1 cellular context compared by ENCODE assay signal in the genomic region with DNA sequence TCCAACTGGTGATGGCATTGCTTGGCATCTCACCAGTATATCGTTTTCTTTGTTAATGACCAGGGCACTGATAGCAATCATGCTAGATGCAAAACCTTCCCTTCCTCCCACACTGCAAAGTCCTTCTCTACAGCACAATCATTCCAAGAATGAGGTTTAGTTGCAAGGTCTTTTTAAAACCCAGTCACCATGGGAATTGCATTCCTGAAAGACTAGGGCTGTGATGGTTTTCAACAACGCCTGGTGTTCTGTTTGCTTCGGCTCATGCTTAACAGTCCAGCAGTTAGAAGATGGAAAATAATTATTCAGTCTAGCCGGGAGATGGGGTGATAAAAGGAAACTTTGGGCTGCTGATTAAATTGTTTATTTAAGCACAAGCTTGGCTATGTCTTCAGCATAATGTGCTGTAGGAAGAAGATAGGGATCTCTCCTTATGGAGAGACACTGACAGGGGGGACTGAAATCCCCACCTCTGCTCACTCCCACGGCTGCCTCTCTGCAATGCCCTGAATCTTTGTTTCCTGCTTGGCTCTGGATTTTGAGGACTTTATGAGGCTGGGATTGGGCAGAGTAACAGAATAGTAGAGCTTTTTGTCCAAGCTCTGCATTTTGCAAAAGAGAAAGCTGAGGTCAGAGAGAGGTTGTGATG.
TF ChIP-seq lines count a peak whose summit lies in the region.

No MANE protein-coding gene starts in this region.

TF ChIP-seq in GM23338, 12 proteins besides CTCF, POLR2A, EP300 and RAD21:
- TF ChIP-seq POLR2AphosphoS5 (IDR thresholded peaks at IDR 0.05; ENCODE audit: low read depth) (no peak), ZNF114 (CRISPR knock-in tag; IDR thresholded peaks at IDR 0.05) (no peak), EZH2phosphoT487 (IDR thresholded peaks at IDR 0.05; ENCODE audit: unreplicated experiment) (no peak), ZNF331 (CRISPR knock-in tag; IDR thresholded peaks at IDR 0.05; ENCODE audit: low read depth) (no peak)
- TF ChIP-seq, protein P1, sequence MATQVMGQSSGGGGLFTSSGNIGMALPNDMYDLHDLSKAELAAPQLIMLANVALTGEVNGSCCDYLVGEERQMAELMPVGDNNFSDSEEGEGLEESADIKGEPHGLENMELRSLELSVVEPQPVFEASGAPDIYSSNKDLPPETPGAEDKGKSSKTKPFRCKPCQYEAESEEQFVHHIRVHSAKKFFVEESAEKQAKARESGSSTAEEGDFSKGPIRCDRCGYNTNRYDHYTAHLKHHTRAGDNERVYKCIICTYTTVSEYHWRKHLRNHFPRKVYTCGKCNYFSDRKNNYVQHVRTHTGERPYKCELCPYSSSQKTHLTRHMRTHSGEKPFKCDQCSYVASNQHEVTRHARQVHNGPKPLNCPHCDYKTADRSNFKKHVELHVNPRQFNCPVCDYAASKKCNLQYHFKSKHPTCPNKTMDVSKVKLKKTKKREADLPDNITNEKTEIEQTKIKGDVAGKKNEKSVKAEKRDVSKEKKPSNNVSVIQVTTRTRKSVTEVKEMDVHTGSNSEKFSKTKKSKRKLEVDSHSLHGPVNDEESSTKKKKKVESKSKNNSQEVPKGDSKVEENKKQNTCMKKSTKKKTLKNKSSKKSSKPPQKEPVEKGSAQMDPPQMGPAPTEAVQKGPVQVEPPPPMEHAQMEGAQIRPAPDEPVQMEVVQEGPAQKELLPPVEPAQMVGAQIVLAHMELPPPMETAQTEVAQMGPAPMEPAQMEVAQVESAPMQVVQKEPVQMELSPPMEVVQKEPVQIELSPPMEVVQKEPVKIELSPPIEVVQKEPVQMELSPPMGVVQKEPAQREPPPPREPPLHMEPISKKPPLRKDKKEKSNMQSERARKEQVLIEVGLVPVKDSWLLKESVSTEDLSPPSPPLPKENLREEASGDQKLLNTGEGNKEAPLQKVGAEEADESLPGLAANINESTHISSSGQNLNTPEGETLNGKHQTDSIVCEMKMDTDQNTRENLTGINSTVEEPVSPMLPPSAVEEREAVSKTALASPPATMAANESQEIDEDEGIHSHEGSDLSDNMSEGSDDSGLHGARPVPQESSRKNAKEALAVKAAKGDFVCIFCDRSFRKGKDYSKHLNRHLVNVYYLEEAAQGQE (IDR thresholded peaks at IDR 0.05; ENCODE audit: unreplicated experiment) = no peak
